Comparison of ENCODE assay signal across 26 cellular contexts in genomic region chr6:79416931-79417330, GRCh38.
"Had no signal": no experiment of that assay in that cellular context is flagged by ENCODE, and none has a peak within 500 bp of the region (broad histone marks: within the 10 kb centered on the region; RNA-seq: fewer than 3 reads in every experiment).

No MANE protein-coding gene starts in this region.

- H3K4me1 Mint-ChIP-seq: activated naive CD4-positive, alpha-beta T cell treated with anti-CD3 and anti-CD28 coated beads, Interleukin-2, amount 50 U/mL, for 24 hours had no signal

- H3K4me1 ChIP-seq: breast epithelium, colonic mucosa had no signal

- H3K36me3 ChIP-seq: breast epithelium, colonic mucosa had no signal

- H3K4me2 ChIP-seq: PC-9 had no signal

- DNase-seq: activated CD4-positive, alpha-beta T cell treated with anti-CD3 and anti-CD28 coated beads for 48 hours; activated CD4-positive, alpha-beta T cell treated with anti-CD3 and anti-CD28 coated beads, Interleukin-2, amount 50 U/mL, for 4 hours; activated CD4-positive, CD25-positive, alpha-beta regulatory T cell treated with anti-CD3 and anti-CD28 coated beads, Interleukin-2, amount 50 U/mL, for 72 hours; activated CD8-positive, alpha-beta memory T cell treated with anti-CD3 and anti-CD28 coated beads, Interleukin-2, amount 50 U/mL, for 48 hours; activated CD8-positive, alpha-beta T cell treated with anti-CD3 and anti-CD28 coated beads, Interleukin-2, amount 10 ng/mL, durations not matched to agents 7 days and 5 days; activated effector memory CD4-positive, alpha-beta T cell treated with Interleukin-2 at 50 U/mL for 16 hours; activated naive CD4-positive, alpha-beta T cell; activated T-cell treated with anti-CD3 and anti-CD28 coated beads, Interleukin-2, amount 50 U/mL, for 1 hour; aorta; caudate nucleus; colonic mucosa; dermis blood vessel endothelial cell; Karpas-422; MM.1S; NCI-H1694; NCI-H2029; NCI-H526; NCI-H82; PC-9; SHP77 treated with DMSO at 0.1 percent for 48 hours; T-helper 2 cell; T1000 had no signal

- H3K9me3 Mint-ChIP-seq: activated naive CD4-positive, alpha-beta T cell treated with anti-CD3 and anti-CD28 coated beads, Interleukin-2, amount 50 U/mL, for 24 hours; activated T-helper 1 cell treated with anti-CD3 and anti-CD28 coated beads, Interleukin-12 subunit alpha, Interleukin-12 subunit beta, Interleukin-2, Interleukin-4 antibody, amounts not matched to agents 30 ng/mL and 10 ng/mL and 1 ng/mL, durations not matched to agents 14 hours and 24 hours and 36 hours; WTC11 had no signal

- H3K9me3 ChIP-seq: breast epithelium, colonic mucosa had no signal

- H3K4me3 Mint-ChIP-seq: activated CD8-positive, alpha-beta T cell treated with anti-CD3 and anti-CD28 coated beads, Interleukin-2, amount 10 ng/mL, durations not matched to agents 7 days and 5 days; activated naive CD4-positive, alpha-beta T cell treated with anti-CD3 and anti-CD28 coated beads, Interleukin-2, amount 50 U/mL, for 24 hours; activated T-helper 1 cell treated with anti-CD3 and anti-CD28 coated beads, Interleukin-12 subunit alpha, Interleukin-12 subunit beta, Interleukin-2, Interleukin-4 antibody, amounts not matched to agents 30 ng/mL and 10 ng/mL and 1 ng/mL, durations not matched to agents 14 hours and 24 hours and 36 hours; WTC11 had no signal

- H2AFZ ChIP-seq: PC-9 had no signal

- H3K4me3 ChIP-seq: breast epithelium, colonic mucosa, PC-9 had no signal

- H3K27ac ChIP-seq: breast epithelium, colonic mucosa, PC-9 had no signal

- H3K36me3 Mint-ChIP-seq: activated naive CD4-positive, alpha-beta T cell treated with anti-CD3 and anti-CD28 coated beads, Interleukin-2, amount 50 U/mL, for 24 hours; WTC11 had no signal

- H3K27me3 ChIP-seq: breast epithelium, colonic mucosa had no signal

- H3K27ac Mint-ChIP-seq: activated CD8-positive, alpha-beta T cell treated with anti-CD3 and anti-CD28 coated beads, Interleukin-2, amount 10 ng/mL, durations not matched to agents 7 days and 5 days; activated naive CD4-positive, alpha-beta T cell treated with anti-CD3 and anti-CD28 coated beads, Interleukin-2, amount 50 U/mL, for 24 hours; activated T-helper 1 cell treated with anti-CD3 and anti-CD28 coated beads, Interleukin-12 subunit alpha, Interleukin-12 subunit beta, Interleukin-2, Interleukin-4 antibody, amounts not matched to agents 30 ng/mL and 10 ng/mL and 1 ng/mL, durations not matched to agents 14 hours and 24 hours and 36 hours; WTC11 had no signal
